In the genomic region with DNA sequence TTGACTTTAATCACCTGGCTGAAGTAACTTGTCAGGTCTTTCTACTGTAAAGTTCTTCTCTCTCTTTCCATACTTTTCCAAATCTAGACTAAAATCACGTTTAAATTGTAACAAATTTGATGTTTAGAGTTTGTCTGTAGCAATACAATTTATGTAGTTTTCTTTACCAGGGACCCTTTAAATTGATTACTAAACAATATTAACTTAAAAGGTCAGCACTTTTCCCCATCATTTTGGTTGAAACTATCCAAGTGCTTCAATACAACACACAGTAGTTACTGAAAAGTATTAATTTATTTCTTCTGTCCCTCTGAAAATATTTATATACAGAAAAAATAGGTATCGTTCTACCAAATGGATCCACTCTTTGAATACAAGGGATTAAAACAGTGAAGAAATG, we compare ENCODE assay signal across 29 cellular contexts.
"Had no signal": no experiment of that assay in that cellular context is flagged by ENCODE, and none has a peak within 500 bp of the region (broad histone marks: within the 10 kb centered on the region; RNA-seq: fewer than 3 reads in every experiment).

No MANE protein-coding gene starts in this region.

- H3K36me3 ChIP-seq: stomach, suprapubic skin, thoracic aorta, thyroid gland, tibial artery, tibial nerve, transverse colon, upper lobe of left lung, upper lobe of right lung, uterus, vagina had no signal

- H3K4me3 ChIP-seq: stomach, suprapubic skin, testis, thoracic aorta, thyroid gland, tibial artery, tibial nerve, transverse colon, upper lobe of left lung, upper lobe of right lung, uterus, vagina had no signal

- FAIRE-seq: urothelium cell line had no signal

- H3K27me3 Mint-ChIP-seq: stimulated activated memory B cell treated with anti-CD40 and anti-IgM and Interleukin-4, amounts not matched to agents 10 μg/mL and 1 μg/mL and 100 μg/mL, for 72 hours; stimulated activated naive B cell treated with anti-CD40 and anti-IgM and Interleukin-4, amounts not matched to agents 10 μg/mL and 1 μg/mL and 100 μg/mL, for 72 hours; stimulated activated naive CD8-positive, alpha-beta T cell treated with anti-CD3 and anti-CD28 coated beads, Interleukin-15, amount 100 ng/mL, for 72 hours; stimulated activated naive CD8-positive, alpha-beta T cell treated with anti-CD3 and anti-CD28 coated beads, Interleukin-15, Interleukin-2, amounts not matched to agents 100 ng/mL and 50 ng/mL, for 24 hours; type B pancreatic cell had no signal

- H3K4me1 Mint-ChIP-seq: stimulated activated effector memory CD8-positive, alpha-beta T cell treated with anti-CD3 and anti-CD28 coated beads, Interleukin-12 subunit alpha, Interleukin-12 subunit beta, amount 100 ng/mL, for 72 hours; stimulated activated memory B cell treated with anti-CD40 and anti-IgM and Interleukin-4, amounts not matched to agents 10 μg/mL and 1 μg/mL and 100 μg/mL, for 72 hours; stimulated activated naive B cell treated with anti-CD40 and anti-IgM and Interleukin-4, amounts not matched to agents 10 μg/mL and 1 μg/mL and 100 μg/mL, for 72 hours; stimulated activated naive CD8-positive, alpha-beta T cell treated with anti-CD3 and anti-CD28 coated beads, Interleukin-15, amount 100 ng/mL, for 72 hours had no signal

- H3K9me3 ChIP-seq: stomach, suprapubic skin, testis, thoracic aorta, thyroid gland, tibial artery, upper lobe of left lung, upper lobe of right lung, uterus, vagina had no signal

- H3K27ac Mint-ChIP-seq: stimulated activated effector memory CD8-positive, alpha-beta T cell treated with anti-CD3 and anti-CD28 coated beads, Interleukin-12 subunit alpha, Interleukin-12 subunit beta, amount 100 ng/mL, for 72 hours; stimulated activated memory B cell treated with anti-CD40 and anti-IgM and Interleukin-4, amounts not matched to agents 10 μg/mL and 1 μg/mL and 100 μg/mL, for 72 hours; stimulated activated naive B cell treated with anti-CD40 and anti-IgM and Interleukin-4, amounts not matched to agents 10 μg/mL and 1 μg/mL and 100 μg/mL, for 72 hours; stimulated activated naive CD8-positive, alpha-beta T cell treated with anti-CD3 and anti-CD28 coated beads, Interleukin-15, amount 100 ng/mL, for 72 hours; stimulated activated naive CD8-positive, alpha-beta T cell treated with anti-CD3 and anti-CD28 coated beads, Interleukin-15, Interleukin-2, amounts not matched to agents 100 ng/mL and 50 ng/mL, for 24 hours; type B pancreatic cell had no signal

- H3K4me1 ChIP-seq: stomach, suprapubic skin, testis, thyroid gland, tibial artery, tibial nerve, transverse colon, upper lobe of left lung, upper lobe of right lung, uterus, vagina had no signal

- H3K27ac ChIP-seq: stomach, suprapubic skin, testis, thoracic aorta, thyroid gland, tibial artery, tibial nerve, transverse colon, upper lobe of left lung, upper lobe of right lung, uterus, vagina had no signal

- DNase-seq: stimulated activated CD4-positive, alpha-beta T cell treated with anti-CD3 and anti-CD28 coated beads, Interleukin-2, amount 100 ng/mL, for 48 hours; stimulated activated CD4-positive, alpha-beta T cell treated with anti-CD3 and anti-CD28 coated beads, Interleukin-4, amount 100 ng/mL, for 1 hour; stimulated activated CD4-positive, alpha-beta T cell treated with anti-CD3 and anti-CD28 coated beads, Interleukin-4, amount 100 ng/mL, for 24 hours; stimulated activated CD4-positive, alpha-beta T cell treated with anti-CD3 and anti-CD28 coated beads, Interleukin-4, amount 100 ng/mL, for 4 hours; stimulated activated CD8-positive, alpha-beta memory T cell treated with anti-CD3 and anti-CD28 coated beads, Interleukin-4, amount 100 ng/mL, for 48 hours; stimulated activated naive B cell treated with anti-CD40 and anti-IgM and Interleukin-4, amounts not matched to agents 10 μg/mL and 1 μg/mL and 100 μg/mL, for 72 hours; stimulated activated naive CD4-positive, alpha-beta T cell; stimulated activated naive CD4-positive, alpha-beta T cell treated with Interleukin-2 at 50 U/mL for 16 hours; stimulated activated naive CD8-positive, alpha-beta T cell treated with anti-CD3 and anti-CD28 coated beads, Interleukin-15, amount 100 ng/mL, for 72 hours; stimulated activated naive CD8-positive, alpha-beta T cell treated with anti-CD3 and anti-CD28 coated beads, Interleukin-15, Interleukin-2, amounts not matched to agents 100 U/mL and 50 U/mL, for 24 hours; stomach; substantia nigra; testis; thyroid gland; tibial artery; transverse colon; trophoblast cell; upper lobe of left lung; upper lobe of right lung; uterus had no signal

- H3K4me3 Mint-ChIP-seq: stimulated activated effector memory CD8-positive, alpha-beta T cell treated with anti-CD3 and anti-CD28 coated beads, Interleukin-12 subunit alpha, Interleukin-12 subunit beta, amount 100 ng/mL, for 72 hours; stimulated activated memory B cell treated with anti-CD40 and anti-IgM and Interleukin-4, amounts not matched to agents 10 μg/mL and 1 μg/mL and 100 μg/mL, for 72 hours; stimulated activated naive B cell treated with anti-CD40 and anti-IgM and Interleukin-4, amounts not matched to agents 10 μg/mL and 1 μg/mL and 100 μg/mL, for 72 hours; stimulated activated naive CD8-positive, alpha-beta T cell treated with anti-CD3 and anti-CD28 coated beads, Interleukin-15, amount 100 ng/mL, for 72 hours; stimulated activated naive CD8-positive, alpha-beta T cell treated with anti-CD3 and anti-CD28 coated beads, Interleukin-15, Interleukin-2, amounts not matched to agents 100 ng/mL and 50 ng/mL, for 24 hours; type B pancreatic cell had no signal

- ATAC-seq: stimulated activated effector memory CD8-positive, alpha-beta T cell treated with anti-CD3 and anti-CD28 coated beads, Interleukin-12 subunit alpha, Interleukin-12 subunit beta, amount 100 ng/mL, for 72 hours; stimulated activated memory B cell treated with anti-CD40 and anti-IgM and Interleukin-4, amounts not matched to agents 10 μg/mL and 1 μg/mL and 100 μg/mL, for 72 hours; stimulated activated naive B cell treated with anti-CD40 and anti-IgM and Interleukin-4, amounts not matched to agents 10 μg/mL and 1 μg/mL and 100 μg/mL, for 72 hours; stimulated activated naive CD8-positive, alpha-beta T cell treated with anti-CD3 and anti-CD28 coated beads, Interleukin-15, amount 100 ng/mL, for 72 hours; stimulated activated naive CD8-positive, alpha-beta T cell treated with anti-CD3 and anti-CD28 coated beads, Interleukin-15, Interleukin-2, amounts not matched to agents 100 U/mL and 50 U/mL, for 24 hours; upper lobe of right lung had no signal

- H3K36me3 Mint-ChIP-seq: stimulated activated effector memory CD8-positive, alpha-beta T cell treated with anti-CD3 and anti-CD28 coated beads, Interleukin-12 subunit alpha, Interleukin-12 subunit beta, amount 100 ng/mL, for 72 hours; stimulated activated memory B cell treated with anti-CD40 and anti-IgM and Interleukin-4, amounts not matched to agents 10 μg/mL and 1 μg/mL and 100 μg/mL, for 72 hours; stimulated activated naive B cell treated with anti-CD40 and anti-IgM and Interleukin-4, amounts not matched to agents 10 μg/mL and 1 μg/mL and 100 μg/mL, for 72 hours; type B pancreatic cell had no signal

- H3K27me3 ChIP-seq: stomach, suprapubic skin, testis, thyroid gland, tibial artery, tibial nerve, transverse colon, upper lobe of left lung, upper lobe of right lung, uterus, vagina had no signal
